Comparison of ENCODE assay signal across 17 cellular contexts in genomic region chr2:189627789-189628188, GRCh38. TPM values are rescaled to one million over a fixed set of nuclear protein-coding genes. Genes with fewer than 3 reads are reported as not detected.
DNase-seq lines count a peak whose midpoint lies in the region; ATAC-seq and TF ChIP-seq lines count a peak whose summit lies in the region.
"Had no signal": no experiment of that assay in that cellular context is flagged by ENCODE, and none has a peak within 500 bp of the region (broad histone marks: within the 10 kb centered on the region; RNA-seq: fewer than 3 reads in every experiment).

No MANE protein-coding gene starts in this region.

- H3K36me3 ChIP-seq in PC-3 (ENCODE audit: low read depth, low read length) = no peaks in the 10 kb centered on the region
- H3K36me3 ChIP-seq: BE2C, BLaER1 had no signal

- H3K27me3 ChIP-seq in PC-3 (ENCODE audit: low read length) = no peaks in the 10 kb centered on the region
- H3K27me3 ChIP-seq: BE2C, BLaER1 had no signal

- TF ChIP-seq CTCF in PC-3 (conservative IDR thresholded peaks at IDR 0.05; ENCODE audit: low read depth, low read length) (no peak), endothelial cell (IDR thresholded peaks at IDR 0.05; ENCODE audit: unreplicated experiment) (no peak)

- peak overlapping the region; percentile 65 for H3K27ac Mint-ChIP-seq in endothelial cell (ENCODE audit: unreplicated experiment)
- H3K27ac Mint-ChIP-seq: CD14-positive monocyte; CD4-positive, alpha-beta memory T cell; CD4-positive, CD25-positive, alpha-beta regulatory T cell; CD8-positive, alpha-beta memory T cell had no signal

- no peak overlapping the region for H3K27ac ChIP-seq in PC-3 (ENCODE audit: low read length)
- H3K27ac ChIP-seq: BLaER1 had no signal

- intact Hi-C loops in PC-3 (cut with micrococcal nuclease) = loop anchor here (5.0 kb wide), 1 partner anchor 70 kb away; no protein-coding TSS in a partner anchor
- intact Hi-C loops in posterior vena cava (cut with DNase I) = no loop called here

- POLR2A ChIA-PET in PC-3 (lab: Charles Lee; ENCODE audit: unreplicated experiment) = no interaction called here

- H3K4me3 Mint-ChIP-seq in endothelial cell (ENCODE audit: unreplicated experiment) = no peak overlapping the region
- H3K4me3 Mint-ChIP-seq: CD14-positive monocyte; CD4-positive, alpha-beta memory T cell; CD4-positive, CD25-positive, alpha-beta regulatory T cell; CD8-positive, alpha-beta memory T cell had no signal

- no peaks in the 10 kb centered on the region for H3K9me2 ChIP-seq in PC-3 (replicated peaks; ENCODE audit: low read length)

- DNase-seq in PC-3 (no peak), endothelial cell (ENCODE audit: low spot score) (no peak), NCI-H187 treated with DMSO at 0.1 percent for 48 hours (lab: John Stamatoyannopoulos, UW) (no peak), posterior vena cava (ENCODE audit: low spot score) (no peak), DMS 273 treated with DMSO at 0.1 percent for 48 hours (lab: John Stamatoyannopoulos, UW) (no peak)
- DNase-seq: 8988T; ACHN; BE2C; C1 segment of cervical spinal cord; CD4-positive, alpha-beta memory T cell; CD4-positive, CD25-positive, alpha-beta regulatory T cell; CD8-positive, alpha-beta memory T cell; COR-L47; DMS79 treated with DMSO at 0.1 percent for 48 hours; GF-D8 had no signal

- no peak overlapping the region for H3K4me3 ChIP-seq in PC-3 (ENCODE audit: low read length)
- H3K4me3 ChIP-seq: BLaER1 had no signal

- no peaks in the 10 kb centered on the region for H3F3A ChIP-seq in PC-3 (ENCODE audit: low read length, unreplicated experiment)

- peaks cover 59% of the 10 kb centered on the region for H3K4me1 Mint-ChIP-seq in endothelial cell (ENCODE audit: unreplicated experiment)
- H3K4me1 Mint-ChIP-seq: CD14-positive monocyte had no signal

- H3K27me3 Mint-ChIP-seq in endothelial cell (ENCODE audit: unreplicated experiment) = no peaks in the 10 kb centered on the region
- H3K27me3 Mint-ChIP-seq: CD4-positive, alpha-beta memory T cell; CD8-positive, alpha-beta memory T cell had no signal

- H3K79me2 ChIP-seq in PC-3 (ENCODE audit: low read length) = no peaks in the 10 kb centered on the region

- peaks cover 14% of the 10 kb centered on the region for H3K4me1 ChIP-seq in PC-3 (ENCODE audit: insufficient read depth, low read length)
- H3K4me1 ChIP-seq: BE2C had no signal

- H3K9me3 Mint-ChIP-seq in endothelial cell (ENCODE audit: unreplicated experiment) = no peaks in the 10 kb centered on the region
- H3K9me3 Mint-ChIP-seq: CD14-positive monocyte; CD4-positive, alpha-beta memory T cell; CD4-positive, CD25-positive, alpha-beta regulatory T cell; CD8-positive, alpha-beta memory T cell had no signal

- H3K9me3 ChIP-seq in PC-3 (ENCODE audit: low read length) = no peaks in the 10 kb centered on the region
- H3K9me3 ChIP-seq: BE2C, BLaER1 had no signal

- CTCF ChIA-PET in PC-3 (lab: Charles Lee) = no interaction called here

- BruUV-seq in PC-3 (replicated peaks; lab: Mats Ljungman, UMichigan) = no TSS peak

- no peaks in the 10 kb centered on the region for H3K36me3 Mint-ChIP-seq in endothelial cell (ENCODE audit: low read depth, unreplicated experiment)
- H3K36me3 Mint-ChIP-seq: CD14-positive monocyte; CD4-positive, alpha-beta memory T cell; CD4-positive, CD25-positive, alpha-beta regulatory T cell had no signal

- peak; percentile 60 for ATAC-seq in PC-3

- no peak overlapping the region for H3K9ac ChIP-seq in PC-3 (ENCODE audit: low read length)
- H3K9ac ChIP-seq: BLaER1 had no signal

- H3K4me2 ChIP-seq in PC-3 (ENCODE audit: low read length) = no peak overlapping the region
- H3K4me2 ChIP-seq: BLaER1 had no signal

- no peaks in the 10 kb centered on the region for H4K20me1 ChIP-seq in PC-3 (ENCODE audit: low read length)
- H4K20me1 ChIP-seq: BLaER1 had no signal

- H2AFZ ChIP-seq in PC-3 (ENCODE audit: low read length) = no peak overlapping the region

RNA-seq across cellular contexts. Expression of gene ASNSD1, which starts 33.5 kb away (rescaled TPM):
- 33.7 and 48.3 TPM in 2 replicates for total RNA-seq in PC-3 (2014; rRNA removed)
- 35.7 TPM for total RNA-seq in endothelial cell (ENCODE audit: unreplicated experiment)
- total RNA-seq in posterior vena cava = 10 to 100 TPM; 32.4 to 36.2 TPM

RNA-seq across cellular contexts. Expression of gene ANKAR, which starts 46.7 kb away (rescaled TPM):
- total RNA-seq in PC-3 (2014; rRNA removed) (3.5 and 6.6 TPM in 2 replicates), endothelial cell (ENCODE audit: unreplicated experiment) (8.5 TPM), posterior vena cava (10 to 100 TPM; 14.1 to 15.1 TPM)

RNA-seq across cellular contexts. Expression of gene SLC40A1, which starts 47.2 kb away (rescaled TPM):
- total RNA-seq in PC-3 (2014; rRNA removed) = 1.7 and 13.4 TPM in 2 replicates
- total RNA-seq in endothelial cell (ENCODE audit: unreplicated experiment) = 90.9 TPM
- total RNA-seq in posterior vena cava = 10 to 100 TPM; 43.8 to 72.0 TPM
